Comparison of ENCODE assay signal across 18 cellular contexts in genomic region chr18:9931679-9932078, GRCh38. TPM values are rescaled to one million over a fixed set of nuclear protein-coding genes. Genes with fewer than 3 reads are reported as not detected.
DNase-seq lines count a peak whose midpoint lies in the region; ATAC-seq and TF ChIP-seq lines count a peak whose summit lies in the region.
"Had no signal": no experiment of that assay in that cellular context is flagged by ENCODE, and none has a peak within 500 bp of the region (broad histone marks: within the 10 kb centered on the region; RNA-seq: fewer than 3 reads in every experiment).

No MANE protein-coding gene starts in this region.

- H3K9me3 Mint-ChIP-seq in stimulated activated naive CD8-positive, alpha-beta T cell treated with anti-CD3 and anti-CD28 coated beads, Interleukin-15, Interleukin-2, amounts not matched to agents 100 ng/mL and 50 ng/mL, for 24 hours = no peaks in the 10 kb centered on the region
- H3K9me3 Mint-ChIP-seq in Caco-2 (ENCODE audit: unreplicated experiment) = no peaks in the 10 kb centered on the region
- H3K9me3 Mint-ChIP-seq in immature natural killer cell = no peaks in the 10 kb centered on the region
- H3K9me3 Mint-ChIP-seq: CD8-positive, alpha-beta T cell had no signal

- peaks cover 38% of the 10 kb centered on the region for H3K36me3 Mint-ChIP-seq in stimulated activated naive CD8-positive, alpha-beta T cell treated with anti-CD3 and anti-CD28 coated beads, Interleukin-15, Interleukin-2, amounts not matched to agents 100 ng/mL and 50 ng/mL, for 24 hours (ENCODE audit: low read depth)
- H3K36me3 Mint-ChIP-seq in Caco-2 (ENCODE audit: insufficient read depth, unreplicated experiment) = peaks cover 39% of the 10 kb centered on the region
- peaks cover 0 to 9% (median 3%) of the 10 kb centered on the region in 3 donors for H3K36me3 Mint-ChIP-seq in immature natural killer cell

- H2AFZ ChIP-seq in hepatocyte = no peak overlapping the region

- intact Hi-C loops in Caco-2 (cut with micrococcal nuclease; ENCODE audit: unreplicated experiment) = no loop called here

- no peaks in the 10 kb centered on the region for H3K36me3 ChIP-seq in hepatocyte (replicated peaks; ENCODE audit: insufficient read depth, low read depth)
- no peaks in the 10 kb centered on the region for H3K36me3 ChIP-seq in Caco-2 (ENCODE audit: control insufficient read depth, insufficient read depth, low read length)

- no peak for ATAC-seq in stimulated activated naive CD8-positive, alpha-beta T cell treated with anti-CD3 and anti-CD28 coated beads, Interleukin-15, Interleukin-2, amounts not matched to agents 100 U/mL and 50 U/mL, for 24 hours
- ATAC-seq in omental fat pad (ENCODE audit: low FRiP score) (peak; percentile 56), GM18868 (IDR thresholded peaks at IDR 0.05; ENCODE audit: unreplicated experiment) (no peak)
- ATAC-seq: CD8-positive, alpha-beta T cell had no signal

- DNase-seq in stimulated activated naive CD8-positive, alpha-beta T cell treated with anti-CD3 and anti-CD28 coated beads, Interleukin-15, Interleukin-2, amounts not matched to agents 100 U/mL and 50 U/mL, for 24 hours = no peak
- no peak for DNase-seq in hepatocyte (ENCODE audit: low spot score)
- no peak for DNase-seq in omental fat pad (ENCODE audit: low spot score)
- DNase-seq in Caco-2 = no peak
- no peak for DNase-seq in stimulated activated CD4-positive, alpha-beta T cell treated with anti-CD3 and anti-CD28 coated beads, Interleukin-12 subunit alpha, Interleukin-12 subunit beta, amount 100 ng/mL, for 4 hours
- no peak for DNase-seq in immature natural killer cell
- DNase-seq: CD8-positive, alpha-beta T cell; DMS53; EL; GOT3; KG1; NCI-H1105 treated with DMSO at 0.1 percent for 48 hours; NCI-H1694; NK-92 treated with Interleukin-12 subunit alpha and Interleukin-12 subunit beta, amount 100 ng/mL, for 24 hours; SHP77 treated with DMSO at 0.1 percent for 48 hours had no signal

- H3K4me2 ChIP-seq in hepatocyte = peak overlapping the region; percentile 34
- H3K4me2 ChIP-seq: BLaER1 had no signal

- TF ChIP-seq CTCF in hepatocyte (IDR thresholded peaks at IDR 0.05; ENCODE audit: poor library complexity) = no peak
- no peak for TF ChIP-seq CTCF in omental fat pad (IDR thresholded peaks at IDR 0.05)
- no peak for TF ChIP-seq CTCF in Caco-2 (IDR thresholded peaks at IDR 0.05; ENCODE audit: insufficient read depth in 1 of 2, low read depth in 1 of 2, low read length in 1 of 2, severe bottlenecking in 1 of 2, unreplicated experiment in 1 of 2)

- WGBS in hepatocyte (ENCODE audit: low lambda C conversion rate, missing lambda C conversion rate) = 65% methylated on average over 5 of the region's 5 CpGs

- peaks cover 87% of the 10 kb centered on the region for H4K20me1 ChIP-seq in hepatocyte (ENCODE audit: insufficient read depth, poor library complexity, severe bottlenecking)

- POLR2A ChIA-PET in Caco-2 (lab: Charles Lee) = no interaction called here

- H3K79me2 ChIP-seq in hepatocyte = peaks cover 99% of the 10 kb centered on the region

- BruUV-seq in Caco-2 (replicated peaks; lab: Mats Ljungman, UMichigan) = no TSS peak

- no peak overlapping the region for H3K27ac ChIP-seq in hepatocyte
- H3K27ac ChIP-seq: BLaER1 had no signal

- CTCF ChIA-PET in Caco-2 (lab: Charles Lee) = no interaction called here

- H3K4me3 ChIP-seq in hepatocyte = no peak overlapping the region
- no peak overlapping the region for H3K4me3 ChIP-seq in Caco-2 (ENCODE audit: low read depth, low read length)
- H3K4me3 ChIP-seq: BLaER1 had no signal

- no peak overlapping the region for H3K4me3 Mint-ChIP-seq in stimulated activated naive CD8-positive, alpha-beta T cell treated with anti-CD3 and anti-CD28 coated beads, Interleukin-15, Interleukin-2, amounts not matched to agents 100 ng/mL and 50 ng/mL, for 24 hours
- H3K4me3 Mint-ChIP-seq in Caco-2 (ENCODE audit: unreplicated experiment) (no peak overlapping the region), immature natural killer cell (no peak overlapping the region)
- H3K4me3 Mint-ChIP-seq: CD8-positive, alpha-beta T cell had no signal

- H3K4me1 Mint-ChIP-seq in stimulated activated naive CD8-positive, alpha-beta T cell treated with anti-CD3 and anti-CD28 coated beads, Interleukin-15, Interleukin-2, amounts not matched to agents 100 ng/mL and 50 ng/mL, for 24 hours (ENCODE audit: low read depth) = peaks cover 46% of the 10 kb centered on the region
- peaks cover 10% of the 10 kb centered on the region for H3K4me1 Mint-ChIP-seq in Caco-2 (ENCODE audit: low read depth, unreplicated experiment)
- peaks cover 41 to 51% of the 10 kb centered on the region in 2 donors for H3K4me1 Mint-ChIP-seq in immature natural killer cell

- no peaks in the 10 kb centered on the region for H3K27me3 ChIP-seq in hepatocyte
- no peaks in the 10 kb centered on the region for H3K27me3 ChIP-seq in Caco-2 (replicated peaks; ENCODE audit: control insufficient read depth, insufficient read depth, low read length)
- H3K27me3 ChIP-seq: BLaER1 had no signal

- H3K9me3 ChIP-seq in hepatocyte (ENCODE audit: low read depth) (no peaks in the 10 kb centered on the region), Caco-2 (no peaks in the 10 kb centered on the region)
- H3K9me3 ChIP-seq: BLaER1 had no signal

- H3K27me3 Mint-ChIP-seq in stimulated activated naive CD8-positive, alpha-beta T cell treated with anti-CD3 and anti-CD28 coated beads, Interleukin-15, Interleukin-2, amounts not matched to agents 100 ng/mL and 50 ng/mL, for 24 hours = no peaks in the 10 kb centered on the region
- H3K27me3 Mint-ChIP-seq in Caco-2 (ENCODE audit: insufficient read depth, unreplicated experiment) = no peaks in the 10 kb centered on the region
- peaks cover 0 to 2% (median 0%) of the 10 kb centered on the region in 3 donors for H3K27me3 Mint-ChIP-seq in immature natural killer cell (ENCODE audit: low read depth in 3 of 3)

- H3K27ac Mint-ChIP-seq in stimulated activated naive CD8-positive, alpha-beta T cell treated with anti-CD3 and anti-CD28 coated beads, Interleukin-15, Interleukin-2, amounts not matched to agents 100 ng/mL and 50 ng/mL, for 24 hours = peak overlapping the region; percentile 11
- H3K27ac Mint-ChIP-seq in Caco-2 (ENCODE audit: unreplicated experiment) (no peak overlapping the region), immature natural killer cell (peak overlapping the region in 1 of 6 donors; percentile 11)

- H3K4me1 ChIP-seq in hepatocyte (ENCODE audit: insufficient read depth) (peaks cover 7% of the 10 kb centered on the region), Caco-2 (peaks cover 18% of the 10 kb centered on the region)

- no peaks in the 10 kb centered on the region for H3K9me2 ChIP-seq in hepatocyte (replicated peaks; ENCODE audit: insufficient read depth)

RNA-seq across cellular contexts. Expression of gene VAPA, which starts 17.9 kb away (rescaled TPM):
- total RNA-seq in hepatocyte (267 and 324 TPM in 2 replicates), omental fat pad (100 to 1,000 TPM; 173 to 345 (median 246) TPM), Caco-2 (2022) (205 and 222 TPM in 2 replicates)
- polyA plus RNA-seq in hepatocyte (288 and 290 TPM in 2 replicates), immature natural killer cell (100 to 1,000 TPM; 187 to 252 (median 235) TPM)

RNA-seq across cellular contexts. Expression of gene TXNDC2, which starts 45.9 kb away (rescaled TPM):
- total RNA-seq in hepatocyte (0.08 TPM in 1 of 2 replicates, not detected in the other), omental fat pad (under 1 TPM in 2 of 4 donors, not detected in 2; 0.24 to 0.44 TPM), Caco-2 (2022) (not detected in 2 replicates)
- polyA plus RNA-seq in hepatocyte (0.41 TPM in 1 of 2 replicates, not detected in the other), immature natural killer cell (not detected)
- total RNA-seq: CD8-positive, alpha-beta T cell had no signal
